ENCODE assay signal across 18 cellular contexts in the genomic region with DNA sequence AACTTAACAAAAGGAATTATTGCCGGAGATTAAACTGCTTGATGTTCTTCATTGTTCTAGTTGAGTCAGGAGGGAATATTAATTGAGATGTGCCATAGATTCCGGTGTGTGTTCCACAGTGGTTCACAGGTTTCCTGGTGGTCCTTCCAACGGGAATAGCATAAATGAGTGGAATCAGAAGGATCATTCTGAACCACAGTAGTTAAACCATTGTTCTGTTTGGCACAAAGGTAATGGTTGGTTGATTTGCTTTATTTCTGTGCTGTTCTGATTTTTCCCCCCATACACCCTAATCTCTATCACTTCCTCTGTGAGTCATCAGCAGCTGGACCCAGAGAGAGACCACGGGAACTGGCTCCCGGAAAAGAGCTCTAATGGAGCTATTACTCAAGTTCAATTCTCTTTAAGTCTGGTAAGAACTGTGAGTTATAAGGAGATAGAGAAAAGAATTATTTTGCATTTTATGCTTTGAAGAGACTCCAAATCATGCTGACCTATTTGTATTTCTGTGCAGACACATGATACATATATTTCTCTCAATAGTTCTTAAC.
A peak's percentile ranks its signal among the peaks of the same experiment; 100 is the strongest.
DNase-seq lines count a peak whose midpoint lies in the region; ATAC-seq, FAIRE-seq and TF ChIP-seq lines count a peak whose summit lies in the region.
"Had no signal": no experiment of that assay in that cellular context is flagged by ENCODE, and none has a peak within 500 bp of the region (broad histone marks: within the 10 kb centered on the region; RNA-seq: fewer than 3 reads in every experiment).

No MANE protein-coding gene starts in this region.

- SMC1A ChIA-PET in GM12878 (lab: Charles Lee; ENCODE audit: uncharacterized antibody, unreplicated experiment), result interaction anchor here (1.6 kb wide), 1 partner anchor 9 kb away, joined by 6 read pairs; no protein-coding TSS in a partner anchor

- no peak overlapping the region for H2BK120ac ChIP-seq in mesenchymal stem cell (ENCODE audit: low read depth, low read length)

- H3K4me1 Mint-ChIP-seq in activated naive CD4-positive, alpha-beta T cell treated with anti-CD3 and anti-CD28 coated beads, Interleukin-2, amount 10 ng/mL, durations not matched to agents 7 days and 5 days, result no peaks in the 10 kb centered on the region

- no peak overlapping the region for H2BK5ac ChIP-seq in mesenchymal stem cell (ENCODE audit: low read depth, low read length, poor library complexity, severe bottlenecking)

- H3K4me1 ChIP-seq in GM12878 (ENCODE audit: control insufficient read depth, insufficient read depth, low read length), result no peaks in the 10 kb centered on the region
- H3K4me1 ChIP-seq in mesenchymal stem cell (ENCODE audit: control insufficient read depth, insufficient read depth, low read depth, low read length), result no peaks in the 10 kb centered on the region
- H3K4me1 ChIP-seq in body of pancreas, result no peaks in the 10 kb centered on the region

- H3K27me3 ChIP-seq in GM12878 (replicated peaks in 1 of 2; ENCODE audit: control insufficient read depth in 2 of 2, insufficient read depth in 2 of 2, low read length in 1 of 2) (no peaks in the 10 kb centered on the region), mesenchymal stem cell (ENCODE audit: control insufficient read depth in 1 of 2, insufficient read depth in 1 of 2, low read length in 2 of 2) (no peaks in the 10 kb centered on the region), body of pancreas (no peaks in the 10 kb centered on the region)
- H3K27me3 ChIP-seq: neutrophil had no signal

- no peak overlapping the region for H3K27ac Mint-ChIP-seq in activated naive CD4-positive, alpha-beta T cell treated with anti-CD3 and anti-CD28 coated beads, Interleukin-2, amount 10 ng/mL, durations not matched to agents 7 days and 5 days
- H3K27ac Mint-ChIP-seq: HFFc6; T-helper 1 cell treated with Interleukin-12 subunit alpha and Interleukin-12 subunit beta and Interleukin-4 antibody, amounts not matched to agents 30 μg/mL and 1 μg/mL, for 36 hours had no signal

- H3K9me3 ChIP-seq in GM12878 (replicated peaks; ENCODE audit: control insufficient read depth, insufficient read depth, low read length), result no peaks in the 10 kb centered on the region
- no peaks in the 10 kb centered on the region for H3K9me3 ChIP-seq in mesenchymal stem cell (ENCODE audit: control insufficient read depth, low read length)
- H3K9me3 ChIP-seq in body of pancreas, result no peaks in the 10 kb centered on the region
- H3K9me3 ChIP-seq: neutrophil had no signal

- no peak overlapping the region for H3K23ac ChIP-seq in mesenchymal stem cell (ENCODE audit: low read length in 2 of 2)

- no peak for TF ChIP-seq EP300 in GM12878 (IDR thresholded peaks at IDR 0.05; ENCODE audit: borderline replicate concordance in 1 of 2, control insufficient read depth in 1 of 2, low read depth in 2 of 2, low read length in 2 of 2)

- no peaks in the 10 kb centered on the region for H3K36me3 ChIP-seq in GM12878 (ENCODE audit: control insufficient read depth in 2 of 2, insufficient read depth in 2 of 2, low read length in 1 of 2)
- H3K36me3 ChIP-seq in mesenchymal stem cell (ENCODE audit: control insufficient read depth in 1 of 2, insufficient read depth in 2 of 2, low read depth in 1 of 2, low read length in 2 of 2), result no peaks in the 10 kb centered on the region
- no peaks in the 10 kb centered on the region for H3K36me3 ChIP-seq in body of pancreas (replicated peaks in 1 of 2; ENCODE audit: insufficient read depth in 1 of 2, low read depth in 2 of 2)
- H3K36me3 ChIP-seq: neutrophil had no signal

- peak; percentile 50 for DNase-seq in EL
- peak; percentile 4 for DNase-seq in NCI-H69 (lab: John Stamatoyannopoulos, UW)
- no peak for DNase-seq in GM12878 (ENCODE audit: low read depth, low spot score)
- DNase-seq in mesenchymal stem cell, result peak; percentile 63
- DNase-seq in body of pancreas, result no peak
- DNase-seq in NCI-H1694 (lab: John Stamatoyannopoulos, UW), result no peak
- DNase-seq in activated naive CD4-positive, alpha-beta T cell treated with anti-CD3 and anti-CD28 coated beads, Interleukin-2, amount 10 ng/mL, durations not matched to agents 7 days and 5 days, result no peak
- DNase-seq in NCI-H1694 treated with DMSO at 0.1 percent for 48 hours (lab: John Stamatoyannopoulos, UW), result no peak
- DNase-seq: activated gamma-delta T cell treated with Interleukin-2 at 50 U/mL for 16 hours, aorta, COR-L47, HFFc6, hippocampal formation, midbrain had no signal

- TF ChIP-seq RAD21 in GM12878 (IDR thresholded peaks at IDR 0.05; ENCODE audit: insufficient read depth, low read depth, low read length), result no peak

- no peak for FAIRE-seq in GM12878 (lab: Jason Lieb, UNC)
- FAIRE-seq: HepG2 had no signal

- CTCF ChIA-PET in GM12878 (lab: Yijun Ruan, JAX), result interaction anchor here (0.6 kb wide), 1 partner anchor 37 kb away, joined by 3 read pairs; no protein-coding TSS in a partner anchor
- CTCF ChIA-PET in activated naive CD4-positive, alpha-beta T cell treated with anti-CD3 and anti-CD28 coated beads, Interleukin-2, amount 10 ng/mL, durations not matched to agents 7 days and 5 days (lab: Charles Lee), result no interaction called here

- no peak overlapping the region for H4K91ac ChIP-seq in mesenchymal stem cell (ENCODE audit: low read length)

- BruUV-seq in GM12878 (replicated peaks; lab: Mats Ljungman, UMichigan), result no TSS peak

- no peak overlapping the region for H2BK15ac ChIP-seq in mesenchymal stem cell (ENCODE audit: low read depth, poor library complexity, severe bottlenecking)

- no peak overlapping the region for H2AFZ ChIP-seq in GM12878 (ENCODE audit: control insufficient read depth, low read depth, low read length)
- H2AFZ ChIP-seq in mesenchymal stem cell (ENCODE audit: low read depth, low read length), result no peak overlapping the region

- no peak for TF ChIP-seq CTCF in GM12878 (IDR thresholded peaks at IDR 0.05 in 2 of 3, conservative IDR thresholded peaks at IDR 0.05 in 1 of 3; ENCODE audit: control insufficient read depth in 2 of 3, extremely low read depth in 1 of 3, insufficient read depth in 1 of 3, low read depth in 3 of 3, low read length in 3 of 3)
- TF ChIP-seq CTCF in body of pancreas (IDR thresholded peaks at IDR 0.05), result no peak

- H3K4me2 ChIP-seq in GM12878 (ENCODE audit: control insufficient read depth, insufficient read depth) (no peak overlapping the region), mesenchymal stem cell (ENCODE audit: low read length, poor library complexity, severe bottlenecking) (no peak overlapping the region)

- no peak overlapping the region for H3K4me3 Mint-ChIP-seq in activated naive CD4-positive, alpha-beta T cell treated with anti-CD3 and anti-CD28 coated beads, Interleukin-2, amount 10 ng/mL, durations not matched to agents 7 days and 5 days
- H3K4me3 Mint-ChIP-seq: HFFc6; T-helper 1 cell treated with Interleukin-12 subunit alpha and Interleukin-12 subunit beta and Interleukin-4 antibody, amounts not matched to agents 30 μg/mL and 1 μg/mL, for 36 hours had no signal

- no peak overlapping the region for H3K18ac ChIP-seq in mesenchymal stem cell (ENCODE audit: low read depth in 1 of 2, low read length in 2 of 2)

- no peak overlapping the region for H2AK5ac ChIP-seq in mesenchymal stem cell (ENCODE audit: low read length, severe bottlenecking)

- POLR2A ChIA-PET in GM12878 (lab: Charles Lee), result no interaction called here

- no peak overlapping the region for H3K4me3 ChIP-seq in GM12878
- no peak overlapping the region for H3K4me3 ChIP-seq in mesenchymal stem cell (ENCODE audit: insufficient read depth in 1 of 2, low read depth in 1 of 2, low read length in 2 of 2)
- no peak overlapping the region for H3K4me3 ChIP-seq in body of pancreas

- ATAC-seq in GM12878, result peak; percentile 48
- no peak for ATAC-seq in body of pancreas
- ATAC-seq: esophagus mucosa, HepG2 had no signal

- peaks cover 9% of the 10 kb centered on the region for H3K9me3 Mint-ChIP-seq in activated naive CD4-positive, alpha-beta T cell treated with anti-CD3 and anti-CD28 coated beads, Interleukin-2, amount 10 ng/mL, durations not matched to agents 7 days and 5 days
- H3K9me3 Mint-ChIP-seq: T-helper 1 cell treated with Interleukin-12 subunit alpha and Interleukin-12 subunit beta and Interleukin-4 antibody, amounts not matched to agents 30 μg/mL and 1 μg/mL, for 36 hours had no signal

- H3K79me2 ChIP-seq in GM12878 (ENCODE audit: control insufficient read depth, insufficient read depth, low read length), result no peaks in the 10 kb centered on the region

- H3K9ac ChIP-seq in GM12878 (ENCODE audit: control insufficient read depth, insufficient read depth, low read length) (no peak overlapping the region), mesenchymal stem cell (ENCODE audit: low read length) (no peak overlapping the region)

- H3K4ac ChIP-seq in mesenchymal stem cell (ENCODE audit: low read depth in 1 of 2, low read length in 2 of 2), result no peak overlapping the region

- H3K79me1 ChIP-seq in mesenchymal stem cell (replicated peaks; ENCODE audit: low read length, poor library complexity, severe bottlenecking), result no peaks in the 10 kb centered on the region

- RAD21 ChIA-PET in GM12878 (lab: Charles Lee; ENCODE audit: unreplicated experiment), result no interaction called here

- in situ Hi-C loops in GM12878 (cut with MboI), result no loop called here

- H3K27me3 Mint-ChIP-seq in activated naive CD4-positive, alpha-beta T cell treated with anti-CD3 and anti-CD28 coated beads, Interleukin-2, amount 10 ng/mL, durations not matched to agents 7 days and 5 days, result no peaks in the 10 kb centered on the region

- H3K36me3 Mint-ChIP-seq in activated naive CD4-positive, alpha-beta T cell treated with anti-CD3 and anti-CD28 coated beads, Interleukin-2, amount 10 ng/mL, durations not matched to agents 7 days and 5 days, result no peaks in the 10 kb centered on the region

- H4K8ac ChIP-seq in mesenchymal stem cell (ENCODE audit: low read length), result no peak overlapping the region

- H2BK12ac ChIP-seq in mesenchymal stem cell (ENCODE audit: low read length in 2 of 2), result peak overlapping the region in 1 of 2 experiments; percentile 71

- intact Hi-C loops in GM12878 (cut with micrococcal nuclease; ENCODE audit: unreplicated experiment), result no loop called here
- intact Hi-C loops in body of pancreas (cut with DNase I), result no loop called here

- TF ChIP-seq POLR2A in GM12878 (IDR thresholded peaks at IDR 0.05; ENCODE audit: low read depth, low read length) (no peak), body of pancreas (IDR thresholded peaks at IDR 0.05) (no peak)

- H3K27ac ChIP-seq in GM12878 (ENCODE audit: control insufficient read depth, insufficient read depth), result no peak overlapping the region
- H3K27ac ChIP-seq in mesenchymal stem cell (ENCODE audit: low read length, poor library complexity, severe bottlenecking), result no peak overlapping the region
- no peak overlapping the region for H3K27ac ChIP-seq in body of pancreas
- H3K27ac ChIP-seq: neutrophil had no signal

- no peaks in the 10 kb centered on the region for H4K20me1 ChIP-seq in GM12878 (ENCODE audit: control insufficient read depth, insufficient read depth)

- H3K14ac ChIP-seq in mesenchymal stem cell (ENCODE audit: low read length in 2 of 2), result no peak overlapping the region

- 36% methylated on average over 5 of the region's 5 CpGs for WGBS in GM12878 (ENCODE audit: insufficient coverage, insufficient replicate concordance, low lambda C conversion rate, missing lambda C conversion rate)
- WGBS in mesenchymal stem cell, result 69% methylated on average over 4 of the region's 5 CpGs
- WGBS in body of pancreas, 2 donors, result 61% methylated on average over 5 of the region's 5 CpGs

TF ChIP-seq in GM12878, 131 proteins besides CTCF, POLR2A, EP300 and RAD21 (continues in another document):
- TF ChIP-seq SUPT20H (IDR thresholded peaks at IDR 0.05; ENCODE audit: borderline replicate concordance, control insufficient read depth, low read depth, low read length), result no peak

Comparison
In these comparisons a context has a peak if more than half of its experiments do, and no peak if none do; other contexts are left out.
1. DNase-seq: peak in EL (single experiment), NCI-H69 (single experiment) and mesenchymal stem cell (single experiment); none in GM12878 (single experiment), body of pancreas (0 of 4), NCI-H1694 (single experiment), activated naive CD4-positive, alpha-beta T cell treated with anti-CD3 and anti-CD28 coated beads, Interleukin-2, amount 10 ng/mL, durations not matched to agents 7 days and 5 days (single experiment) and NCI-H1694 treated with DMSO at 0.1 percent for 48 hours (single experiment).